In the genomic region with DNA sequence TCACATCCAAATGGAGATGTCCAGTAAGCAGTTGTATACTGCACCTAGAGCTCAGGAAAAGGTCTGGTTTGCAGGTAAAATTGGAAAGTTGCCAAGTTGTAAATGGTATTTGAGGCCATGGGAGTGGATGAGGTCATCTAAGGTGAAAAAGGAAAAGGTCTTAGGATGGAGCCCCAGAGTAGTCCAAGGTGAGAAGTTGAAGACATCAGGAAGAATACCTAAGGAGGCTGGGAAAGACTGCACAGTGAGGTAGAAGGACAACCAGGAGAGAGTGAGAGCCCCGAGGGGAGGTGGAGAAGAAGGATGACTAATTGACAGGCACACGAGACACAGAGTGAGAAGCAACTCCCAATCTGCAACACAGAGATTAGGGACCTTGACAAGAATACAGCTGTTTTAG, we compare ENCODE assay signal across 15 cellular contexts. TPM values are rescaled to one million over a fixed set of nuclear protein-coding genes. Genes with fewer than 3 reads are reported as not detected.
A peak's percentile ranks its signal among the peaks of the same experiment; 100 is the strongest.
DNase-seq lines count a peak whose midpoint lies in the region; ATAC-seq lines count a peak whose summit lies in the region.
"Had no signal": no experiment of that assay in that cellular context is flagged by ENCODE, and none has a peak within 500 bp of the region (broad histone marks: within the 10 kb centered on the region; RNA-seq: fewer than 3 reads in every experiment).

No MANE protein-coding gene starts in this region.

- peaks cover under 1% of the 10 kb centered on the region for H3K9me3 Mint-ChIP-seq in activated CD4-positive, alpha-beta T cell treated with anti-CD3 and anti-CD28 coated beads, Interleukin-2, amount 10 ng/mL, durations not matched to agents 7 days and 5 days
- no peaks in the 10 kb centered on the region for H3K9me3 Mint-ChIP-seq in activated T-helper 2 cell treated with anti-CD3 and anti-CD28 coated beads, Interferon-gamma antibody, Interleukin-2, Interleukin-4, amounts not matched to agents 10 μg/mL and 5 μg/mL and 100 μg/mL, durations not matched to agents 14 hours and 24 hours and 36 hours
- no peaks in the 10 kb centered on the region for H3K9me3 Mint-ChIP-seq in naive thymus-derived CD4-positive, alpha-beta T cell

- H3K4me3 Mint-ChIP-seq in activated CD4-positive, alpha-beta T cell treated with anti-CD3 and anti-CD28 coated beads, Interleukin-2, amount 10 ng/mL, durations not matched to agents 7 days and 5 days, result peak overlapping the region; percentile 61
- H3K4me3 Mint-ChIP-seq in activated T-helper 2 cell treated with anti-CD3 and anti-CD28 coated beads, Interferon-gamma antibody, Interleukin-2, Interleukin-4, amounts not matched to agents 10 μg/mL and 5 μg/mL and 100 μg/mL, durations not matched to agents 14 hours and 24 hours and 36 hours (ENCODE audit: low read depth), result peak overlapping the region; percentile 45
- H3K4me3 Mint-ChIP-seq in naive thymus-derived CD4-positive, alpha-beta T cell, result peak overlapping the region; percentile 68 to 86 (median 82)
- H3K4me3 Mint-ChIP-seq: WTC11 had no signal

- H3K27ac Mint-ChIP-seq in activated CD4-positive, alpha-beta T cell treated with anti-CD3 and anti-CD28 coated beads, Interleukin-2, amount 10 ng/mL, durations not matched to agents 7 days and 5 days, result peak overlapping the region; percentile 87
- H3K27ac Mint-ChIP-seq in activated T-helper 2 cell treated with anti-CD3 and anti-CD28 coated beads, Interferon-gamma antibody, Interleukin-2, Interleukin-4, amounts not matched to agents 10 μg/mL and 5 μg/mL and 100 μg/mL, durations not matched to agents 14 hours and 24 hours and 36 hours, result peak overlapping the region; percentile 79
- H3K27ac Mint-ChIP-seq in naive thymus-derived CD4-positive, alpha-beta T cell, result peak overlapping the region; percentile 87 to 97 (median 93)

- no peaks in the 10 kb centered on the region for H3K36me3 ChIP-seq in naive thymus-derived CD4-positive, alpha-beta T cell (ENCODE audit: control insufficient read depth in 2 of 3, insufficient read depth in 3 of 3, low read length in 3 of 3)
- H3K36me3 ChIP-seq: brain microvascular endothelial cell, gastrocnemius medialis, MG63, neutrophil had no signal

- intact Hi-C loops in activated T-helper 2 cell treated with anti-CD3 and anti-CD28 coated beads, Interferon-gamma antibody, Interleukin-2, Interleukin-4, amounts not matched to agents 10 μg/mL and 5 μg/mL and 100 μg/mL, durations not matched to agents 14 hours and 24 hours and 36 hours (cut with micrococcal nuclease), result loop anchor here (5.0 kb wide), 1 partner anchor 756 kb away; the partner anchor contains the start of gene PSMD14
- intact Hi-C loops in naive thymus-derived CD4-positive, alpha-beta T cell (cut with micrococcal nuclease), result loop anchor here in 1 of 2 donors (2.0 kb wide), 1 partner anchor 108 kb away; no protein-coding TSS in a partner anchor

- no peaks in the 10 kb centered on the region for H3K27me3 ChIP-seq in naive thymus-derived CD4-positive, alpha-beta T cell (ENCODE audit: control insufficient read depth in 2 of 2, insufficient read depth in 2 of 2, low read length in 2 of 2)
- H3K27me3 ChIP-seq: brain microvascular endothelial cell, gastrocnemius medialis, MG63, neutrophil had no signal

- peaks cover 18 to 33% of the 10 kb centered on the region in 2 donors for H3K4me1 ChIP-seq in naive thymus-derived CD4-positive, alpha-beta T cell (ENCODE audit: control insufficient read depth in 2 of 2, insufficient read depth in 2 of 2, low read length in 2 of 2)
- H3K4me1 ChIP-seq: gastrocnemius medialis had no signal

- H3K36me3 Mint-ChIP-seq in activated CD4-positive, alpha-beta T cell treated with anti-CD3 and anti-CD28 coated beads, Interleukin-2, amount 10 ng/mL, durations not matched to agents 7 days and 5 days (ENCODE audit: low read depth), result peaks cover 80% of the 10 kb centered on the region
- H3K36me3 Mint-ChIP-seq in activated T-helper 2 cell treated with anti-CD3 and anti-CD28 coated beads, Interferon-gamma antibody, Interleukin-2, Interleukin-4, amounts not matched to agents 10 μg/mL and 5 μg/mL and 100 μg/mL, durations not matched to agents 14 hours and 24 hours and 36 hours (ENCODE audit: low read depth), result peaks cover 82% of the 10 kb centered on the region
- peaks cover 4 to 64% (median 29%) of the 10 kb centered on the region in 5 donors for H3K36me3 Mint-ChIP-seq in naive thymus-derived CD4-positive, alpha-beta T cell

- H3K27me3 Mint-ChIP-seq in activated CD4-positive, alpha-beta T cell treated with anti-CD3 and anti-CD28 coated beads, Interleukin-2, amount 10 ng/mL, durations not matched to agents 7 days and 5 days, result no peaks in the 10 kb centered on the region
- H3K27me3 Mint-ChIP-seq in activated T-helper 2 cell treated with anti-CD3 and anti-CD28 coated beads, Interferon-gamma antibody, Interleukin-2, Interleukin-4, amounts not matched to agents 10 μg/mL and 5 μg/mL and 100 μg/mL, durations not matched to agents 14 hours and 24 hours and 36 hours (ENCODE audit: low read depth), result no peaks in the 10 kb centered on the region
- no peaks in the 10 kb centered on the region for H3K27me3 Mint-ChIP-seq in naive thymus-derived CD4-positive, alpha-beta T cell

- POLR2A ChIA-PET in activated CD4-positive, alpha-beta T cell treated with anti-CD3 and anti-CD28 coated beads, Interleukin-2, amount 10 ng/mL, durations not matched to agents 7 days and 5 days (lab: Charles Lee), result interaction anchor here (0.6 kb wide), 1 partner anchor 10 kb away, joined by 4 read pairs; no protein-coding TSS in a partner anchor
- POLR2A ChIA-PET in naive thymus-derived CD4-positive, alpha-beta T cell (lab: Charles Lee), result interaction anchor here (1.1 to 10.2 kb wide), 2 partner anchors 10 to 14 kb away, joined by 3 to 68 read pairs; partner anchors contain the start of gene DPP4

- DNase-seq in activated CD4-positive, alpha-beta T cell treated with anti-CD3 and anti-CD28 coated beads, Interleukin-2, amount 10 ng/mL, durations not matched to agents 7 days and 5 days, result no peak
- DNase-seq in activated CD4-positive, alpha-beta T cell treated with anti-CD3 and anti-CD28 coated beads for 4 hours, result no peak
- no peak for DNase-seq in activated T-helper 2 cell treated with anti-CD3 and anti-CD28 coated beads, Interferon-gamma antibody, Interleukin-2, Interleukin-4, amounts not matched to agents 10 μg/mL and 5 μg/mL and 100 μg/mL, durations not matched to agents 14 hours and 24 hours and 36 hours (ENCODE audit: low spot score)
- no peak for DNase-seq in naive thymus-derived CD4-positive, alpha-beta T cell
- DNase-seq in AG08396 (ENCODE audit: low spot score) (no peak), cerebellar cortex (ENCODE audit: low spot score) (no peak), NCI-H1436 treated with DMSO at 0.1 percent for 48 hours (lab: John Stamatoyannopoulos, UW) (no peak)
- DNase-seq: brain microvascular endothelial cell, DMS79, gastrocnemius medialis, MG63 had no signal

- H3K27ac ChIP-seq in naive thymus-derived CD4-positive, alpha-beta T cell (ENCODE audit: low read depth, low read length), result peak overlapping the region; percentile 58
- H3K27ac ChIP-seq: brain microvascular endothelial cell, gastrocnemius medialis, neutrophil, SK-N-MC had no signal

- H3K4me3 ChIP-seq in naive thymus-derived CD4-positive, alpha-beta T cell (ENCODE audit: low read length), result peak overlapping the region; percentile 16
- H3K4me3 ChIP-seq: gastrocnemius medialis, MG63, SK-N-MC had no signal

- peak; percentile 1 for ATAC-seq in GM19467 (IDR thresholded peaks at IDR 0.05; ENCODE audit: unreplicated experiment)
- ATAC-seq in naive thymus-derived CD4-positive, alpha-beta T cell, result peak; percentile 25
- ATAC-seq: gastrocnemius medialis had no signal

- CTCF ChIA-PET in activated CD4-positive, alpha-beta T cell treated with anti-CD3 and anti-CD28 coated beads, Interleukin-2, amount 10 ng/mL, durations not matched to agents 7 days and 5 days (lab: Charles Lee), result interaction anchor here (1.2 to 2.1 kb wide), 2 partner anchors 10 to 13 kb away, joined by 3 to 7 read pairs; no protein-coding TSS in a partner anchor
- CTCF ChIA-PET in naive thymus-derived CD4-positive, alpha-beta T cell (lab: Charles Lee), result no interaction called here

- peaks cover 91% of the 10 kb centered on the region for H3K4me1 Mint-ChIP-seq in activated CD4-positive, alpha-beta T cell treated with anti-CD3 and anti-CD28 coated beads, Interleukin-2, amount 10 ng/mL, durations not matched to agents 7 days and 5 days
- H3K4me1 Mint-ChIP-seq in activated T-helper 2 cell treated with anti-CD3 and anti-CD28 coated beads, Interferon-gamma antibody, Interleukin-2, Interleukin-4, amounts not matched to agents 10 μg/mL and 5 μg/mL and 100 μg/mL, durations not matched to agents 14 hours and 24 hours and 36 hours (ENCODE audit: low read depth), result peaks cover 77% of the 10 kb centered on the region
- H3K4me1 Mint-ChIP-seq in naive thymus-derived CD4-positive, alpha-beta T cell, result peaks cover 34 to 95% (median 86%) of the 10 kb centered on the region in 7 donors

- H3K9me3 ChIP-seq in naive thymus-derived CD4-positive, alpha-beta T cell (ENCODE audit: control insufficient read depth in 2 of 3, low read length in 3 of 3), result no peaks in the 10 kb centered on the region
- H3K9me3 ChIP-seq: gastrocnemius medialis, MG63, neutrophil had no signal

RNA-seq across cellular contexts. Expression of gene DPP4, which starts 10.7 kb away (rescaled TPM):
- 100 to 1,000 TPM; 116 to 152 TPM for total RNA-seq in activated CD4-positive, alpha-beta T cell treated with anti-CD3 and anti-CD28 coated beads, Interleukin-2, amount 10 ng/mL, durations not matched to agents 7 days and 5 days
- total RNA-seq in activated T-helper 2 cell treated with anti-CD3 and anti-CD28 coated beads, Interferon-gamma antibody, Interleukin-2, Interleukin-4, amounts not matched to agents 10 μg/mL and 5 μg/mL and 100 μg/mL, durations not matched to agents 14 hours and 24 hours and 36 hours, result 65.8 and 67.0 TPM in 2 replicates
- total RNA-seq in naive thymus-derived CD4-positive, alpha-beta T cell, result 100 to 1,000 TPM in 1 of 5 experiments, 10 to 100 TPM in 4; 35.7 to 188 (median 41.6) TPM
- polyA plus RNA-seq in naive thymus-derived CD4-positive, alpha-beta T cell, result 10 to 100 TPM; 77.4 to 88.9 TPM
